In genomic region chr10:72784551-72785421, GRCh38 we compare ENCODE assay signal across 10 cellular contexts.
DNase-seq lines count a peak whose midpoint lies in the region; ATAC-seq and TF ChIP-seq lines count a peak whose summit lies in the region.
"Had no signal": no experiment of that assay in that cellular context is flagged by ENCODE, and none has a peak within 500 bp of the region (broad histone marks: within the 10 kb centered on the region; RNA-seq: fewer than 3 reads in every experiment).

No MANE protein-coding gene starts in this region.

- H3K27me3 ChIP-seq in SK-N-SH (ENCODE audit: insufficient read depth) (no peaks in the 10 kb centered on the region), trophoblast cell (ENCODE audit: insufficient read depth, low read length) (no peaks in the 10 kb centered on the region), suprapubic skin (no peaks in the 10 kb centered on the region)

- peak; percentile 89 for DNase-seq in EL
- no peak for DNase-seq in SK-N-SH
- DNase-seq in globus pallidus (ENCODE audit: low spot score), result peak; percentile 7
- DNase-seq in trophoblast cell, result peak; percentile 17 to 57
- DNase-seq in effector memory CD8-positive, alpha-beta T cell, result no peak
- DNase-seq in NCI-H1417 treated with DMSO at 0.1 percent for 48 hours (lab: John Stamatoyannopoulos, UW), result no peak
- no peak for DNase-seq in suprapubic skin (ENCODE audit: low spot score in 2 of 2)
- DNase-seq: stimulated activated CD4-positive, alpha-beta T cell treated with anti-CD3 and anti-CD28 coated beads, Interleukin-2, amount 100 ng/mL, for 48 hours had no signal

- no peaks in the 10 kb centered on the region for H4K20me1 ChIP-seq in SK-N-SH (ENCODE audit: insufficient read depth)

- CTCF ChIA-PET in SK-N-SH (lab: Yijun Ruan, JAX), result interaction anchor here (0.8 to 1.1 kb wide), 4 partner anchors 10 to 420 kb away, joined by 3 read pairs; no protein-coding TSS in a partner anchor

- no peak overlapping the region for H3K4me3 Mint-ChIP-seq in effector memory CD8-positive, alpha-beta T cell
- H3K4me3 Mint-ChIP-seq: activated naive CD8-positive, alpha-beta T cell had no signal

- H4K91ac ChIP-seq in trophoblast cell (ENCODE audit: low read depth, low read length), result no peak overlapping the region

- no peak for ATAC-seq in effector memory CD8-positive, alpha-beta T cell (replicated peaks)
- no peak for ATAC-seq in HG03469 (IDR thresholded peaks at IDR 0.05; ENCODE audit: unreplicated experiment)

- TF ChIP-seq EP300 in SK-N-SH (IDR thresholded peaks at IDR 0.05; ENCODE audit: borderline replicate concordance in 1 of 2, low read depth in 1 of 2, low read length in 1 of 2), result no peak
- TF ChIP-seq EP300 in suprapubic skin (IDR thresholded peaks at IDR 0.05), result no peak

- H3K4ac ChIP-seq in trophoblast cell (ENCODE audit: low read depth, low read length), result no peak overlapping the region

- no peak for TF ChIP-seq CTCF in SK-N-SH (IDR thresholded peaks at IDR 0.05)
- no peak for TF ChIP-seq CTCF in suprapubic skin (IDR thresholded peaks at IDR 0.05)

- H3K9me3 ChIP-seq in SK-N-SH (no peaks in the 10 kb centered on the region), trophoblast cell (ENCODE audit: insufficient read depth, low read depth, low read length) (no peaks in the 10 kb centered on the region), suprapubic skin (no peaks in the 10 kb centered on the region)

- TF ChIP-seq RAD21 in SK-N-SH (IDR thresholded peaks at IDR 0.05; ENCODE audit: low read length), result no peak

- H3K4me1 ChIP-seq in SK-N-SH (ENCODE audit: control insufficient read depth in 1 of 2, insufficient read depth in 2 of 2, low read depth in 1 of 2, low read length in 1 of 2) (peaks cover 0 to 28% of the 10 kb centered on the region in 2 experiments; a peak in 3 of 4 replicates), trophoblast cell (ENCODE audit: control insufficient read depth in 1 of 2, insufficient read depth in 2 of 2, low read length in 2 of 2) (peaks cover 0 to 8% of the 10 kb centered on the region in 2 experiments), suprapubic skin (peaks cover 21% of the 10 kb centered on the region)

- no peaks in the 10 kb centered on the region for H3K27me3 Mint-ChIP-seq in effector memory CD8-positive, alpha-beta T cell
- H3K27me3 Mint-ChIP-seq: activated naive CD8-positive, alpha-beta T cell had no signal

- H4K12ac ChIP-seq in trophoblast cell (ENCODE audit: low read depth, low read length), result no peak overlapping the region

- TF ChIP-seq POLR2A in suprapubic skin (IDR thresholded peaks at IDR 0.05), result no peak

- H3K27ac Mint-ChIP-seq in effector memory CD8-positive, alpha-beta T cell, result peak overlapping the region in 1 of 2 donors; percentile 5
- H3K27ac Mint-ChIP-seq: activated naive CD8-positive, alpha-beta T cell had no signal

- 86% methylated on average over 6 of the region's 7 CpGs for WGBS in SK-N-SH (ENCODE audit: low lambda C conversion rate)
- no CpG with 5 or more reads among the region's 7 CpGs for WGBS in trophoblast cell (ENCODE audit: extremely low coverage, insufficient coverage, insufficient read length)
- WGBS in suprapubic skin, result 31% methylated on average over 7 of the region's 7 CpGs

- H3K9me2 ChIP-seq in SK-N-SH, result no peaks in the 10 kb centered on the region

- H3K79me1 ChIP-seq in trophoblast cell (ENCODE audit: low read length), result peaks cover 2% of the 10 kb centered on the region

- no peak overlapping the region for H3K23ac ChIP-seq in trophoblast cell (ENCODE audit: low read length)

- no peak overlapping the region for H3K14ac ChIP-seq in trophoblast cell (ENCODE audit: low read length)

- H2AK5ac ChIP-seq in trophoblast cell (ENCODE audit: low read length), result no peak overlapping the region

- peaks cover 16% of the 10 kb centered on the region; the same call in 1 of the 2 replicates for H3K79me2 ChIP-seq in SK-N-SH (ENCODE audit: insufficient read depth)
- no peaks in the 10 kb centered on the region for H3K79me2 ChIP-seq in trophoblast cell (ENCODE audit: control insufficient read depth, insufficient read depth, low read length, poor library complexity)

- H3K27ac ChIP-seq in SK-N-SH (ENCODE audit: low read depth in 2 of 2, low read length in 1 of 2) (peak overlapping the region in 1 of 2 experiments; percentile 1; a peak in 1 of 4 replicates), trophoblast cell (ENCODE audit: low read depth, low read length) (peak overlapping the region; percentile 8), suprapubic skin (no peak overlapping the region)

- no peaks in the 10 kb centered on the region for H3K9me3 Mint-ChIP-seq in effector memory CD8-positive, alpha-beta T cell

- H3K36me3 Mint-ChIP-seq in effector memory CD8-positive, alpha-beta T cell (ENCODE audit: insufficient read depth), result no peaks in the 10 kb centered on the region

- no peak overlapping the region for H3K18ac ChIP-seq in trophoblast cell (ENCODE audit: low read length)

- peaks cover 9 to 11% of the 10 kb centered on the region in 2 donors for H3K4me1 Mint-ChIP-seq in effector memory CD8-positive, alpha-beta T cell (ENCODE audit: low read depth in 2 of 2)

- H3K4me3 ChIP-seq in SK-N-SH (ENCODE audit: low read depth in 2 of 2, low read length in 1 of 2), result no peak overlapping the region
- no peak overlapping the region for H3K4me3 ChIP-seq in trophoblast cell (ENCODE audit: low read depth, low read length)
- no peak overlapping the region for H3K4me3 ChIP-seq in suprapubic skin

- H2BK120ac ChIP-seq in trophoblast cell (ENCODE audit: insufficient read depth, low read length, poor library complexity), result no peak overlapping the region

- H2BK5ac ChIP-seq in trophoblast cell (ENCODE audit: low read depth, low read length, poor library complexity), result no peak overlapping the region

- peaks cover 16% of the 10 kb centered on the region for H3F3A ChIP-seq in SK-N-SH (replicated peaks; ENCODE audit: insufficient read depth)

- H2AFZ ChIP-seq in SK-N-SH (ENCODE audit: low read depth) (no peak overlapping the region), trophoblast cell (ENCODE audit: insufficient read depth, low read length, poor library complexity) (no peak overlapping the region)

- H3K36me3 ChIP-seq in SK-N-SH (replicated peaks in 1 of 2; ENCODE audit: control insufficient read depth in 1 of 2, insufficient read depth in 2 of 2, low read length in 1 of 2) (no peaks in the 10 kb centered on the region), trophoblast cell (ENCODE audit: control insufficient read depth in 1 of 2, insufficient read depth in 2 of 2, low read length in 2 of 2) (no peaks in the 10 kb centered on the region), suprapubic skin (no peaks in the 10 kb centered on the region)

- H3K4me2 ChIP-seq in SK-N-SH, result peak overlapping the region; percentile 56
- H3K4me2 ChIP-seq in trophoblast cell (ENCODE audit: low read length), result peak overlapping the region; percentile 40

- no peak overlapping the region for H2BK12ac ChIP-seq in trophoblast cell (ENCODE audit: low read length)

- H4K8ac ChIP-seq in trophoblast cell (ENCODE audit: low read depth, low read length), result no peak overlapping the region

- H3K9ac ChIP-seq in SK-N-SH (no peak overlapping the region), trophoblast cell (ENCODE audit: low read length) (no peak overlapping the region)

- POLR2A ChIA-PET in SK-N-SH (lab: Yijun Ruan, JAX), result no interaction called here

TF ChIP-seq in SK-N-SH, 30 proteins besides CTCF, POLR2A, EP300 and RAD21:
- TF ChIP-seq FOXM1 (IDR thresholded peaks at IDR 0.05; ENCODE audit: low read depth) (no peak), EZH2phosphoT487 (IDR thresholded peaks at IDR 0.05; ENCODE audit: borderline replicate concordance, low read depth) (no peak), TCF12 (IDR thresholded peaks at IDR 0.05) (peak; percentile 3; the same call in 1 of the 2 replicates)

Comparison
In these comparisons a context has a peak if more than half of its experiments do, and no peak if none do; other contexts are left out.
1. DNase-seq: peak in EL (single experiment), globus pallidus (single experiment) and trophoblast cell (2 of 2); none in SK-N-SH (single experiment), effector memory CD8-positive, alpha-beta T cell (0 of 3), NCI-H1417 treated with DMSO at 0.1 percent for 48 hours (single experiment) and suprapubic skin (0 of 2).